Comparison of ENCODE assay signal across 30 cellular contexts in genomic region chr14:59225281-59225680, GRCh38. TPM values are rescaled to one million over a fixed set of nuclear protein-coding genes. Genes with fewer than 3 reads are reported as not detected.
DNase-seq lines count a peak whose midpoint lies in the region; ATAC-seq and TF ChIP-seq lines count a peak whose summit lies in the region.
"Had no signal": no experiment of that assay in that cellular context is flagged by ENCODE, and none has a peak within 500 bp of the region (broad histone marks: within the 10 kb centered on the region; RNA-seq: fewer than 3 reads in every experiment).

No MANE protein-coding gene starts in this region.

- peaks cover 7% of the 10 kb centered on the region for H3K4me1 Mint-ChIP-seq in T-helper 2 cell treated with Interferon-gamma antibody and Interleukin-4, amounts not matched to agents 5 μg/mL and 100 μg/mL, for 36 hours (ENCODE audit: low read depth)

- H3K36me3 ChIP-seq in left ventricle myocardium inferior (no peaks in the 10 kb centered on the region), suprapubic skin (no peaks in the 10 kb centered on the region)
- H3K36me3 ChIP-seq: HAP-1 had no signal

- no peak for TF ChIP-seq POLR2A in suprapubic skin (IDR thresholded peaks at IDR 0.05)

- H3K4me3 ChIP-seq in left ventricle myocardium inferior: no peak overlapping the region
- no peak overlapping the region for H3K4me3 ChIP-seq in epithelial cell of esophagus (ENCODE audit: low read length)
- H3K4me3 ChIP-seq in suprapubic skin: no peak overlapping the region
- H3K4me3 ChIP-seq: HAP-1 had no signal

- WGBS in suprapubic skin: 76% methylated on average over 2 of the region's 2 CpGs

- H3K27me3 Mint-ChIP-seq in T-helper 2 cell treated with Interferon-gamma antibody and Interleukin-4, amounts not matched to agents 5 μg/mL and 100 μg/mL, for 36 hours (ENCODE audit: low read depth): peaks cover 8% of the 10 kb centered on the region
- H3K27me3 Mint-ChIP-seq: B cell had no signal

- no peak overlapping the region for H3K4me3 Mint-ChIP-seq in T-helper 2 cell treated with Interferon-gamma antibody and Interleukin-4, amounts not matched to agents 5 μg/mL and 100 μg/mL, for 36 hours
- H3K4me3 Mint-ChIP-seq: B cell; CD8-positive, alpha-beta T cell; HFFc6 had no signal

- DNase-seq in DMS79 treated with DMSO at 0.1 percent for 48 hours (lab: John Stamatoyannopoulos, UW) (peak; percentile 20), DMS79 (lab: John Stamatoyannopoulos, UW) (no peak), left ventricle myocardium inferior (no peak), left cardiac atrium (no peak), epithelial cell of esophagus (ENCODE audit: low read depth) (peak; percentile 62), suprapubic skin (ENCODE audit: low spot score in 2 of 2) (no peak), DMS114 treated with DMSO at 0.1 percent for 48 hours (lab: John Stamatoyannopoulos, UW; ENCODE audit: unreplicated experiment) (no peak)
- no peak for DNase-seq in T-helper 2 cell treated with Interferon-gamma antibody and Interleukin-4, amounts not matched to agents 5 μg/mL and 100 μg/mL, for 36 hours (ENCODE audit: low spot score)
- DNase-seq: Caco-2; CD8-positive, alpha-beta T cell; DND-41; GOT3; HFFc6; IMR-90; KG1; MM.1S; NCI-H1417 treated with DMSO at 0.1 percent for 48 hours; NCI-H187 treated with DMSO at 0.1 percent for 48 hours; NCI-H2107; NCI-H226; NCI-H510A; NCI-H69; SIG-M5; SK-N-SH had no signal

- TF ChIP-seq CTCF in left ventricle myocardium inferior (IDR thresholded peaks at IDR 0.05; ENCODE audit: borderline replicate concordance): no peak
- no peak for TF ChIP-seq CTCF in epithelial cell of esophagus (IDR thresholded peaks at IDR 0.05; ENCODE audit: insufficient read depth, low read depth, low read length, missing control alignments)
- no peak for TF ChIP-seq CTCF in suprapubic skin (IDR thresholded peaks at IDR 0.05)

- H3K27ac Mint-ChIP-seq in T-helper 2 cell treated with Interferon-gamma antibody and Interleukin-4, amounts not matched to agents 5 μg/mL and 100 μg/mL, for 36 hours: no peak overlapping the region
- H3K27ac Mint-ChIP-seq: B cell; CD8-positive, alpha-beta T cell; HFFc6 had no signal

- H3K27me3 ChIP-seq in left ventricle myocardium inferior (ENCODE audit: low read depth): no peaks in the 10 kb centered on the region
- no peaks in the 10 kb centered on the region for H3K27me3 ChIP-seq in suprapubic skin

- no peak for ATAC-seq in left cardiac atrium
- ATAC-seq: CD8-positive, alpha-beta T cell; Panc1 had no signal

- H3K9me3 ChIP-seq in left ventricle myocardium inferior (replicated peaks): no peaks in the 10 kb centered on the region
- no peaks in the 10 kb centered on the region for H3K9me3 ChIP-seq in suprapubic skin
- H3K9me3 ChIP-seq: Caco-2, HAP-1, SK-N-SH had no signal

- no peaks in the 10 kb centered on the region for H3K9me3 Mint-ChIP-seq in T-helper 2 cell treated with Interferon-gamma antibody and Interleukin-4, amounts not matched to agents 5 μg/mL and 100 μg/mL, for 36 hours
- H3K9me3 Mint-ChIP-seq: CD8-positive, alpha-beta T cell; HFFc6 had no signal

- H3K27ac ChIP-seq in left ventricle myocardium inferior (replicated peaks) (peak overlapping the region; percentile 51), suprapubic skin (peak overlapping the region; percentile 6)
- H3K27ac ChIP-seq: 22Rv1, C4-2B, RWPE1 had no signal

- H3K36me3 Mint-ChIP-seq in T-helper 2 cell treated with Interferon-gamma antibody and Interleukin-4, amounts not matched to agents 5 μg/mL and 100 μg/mL, for 36 hours (ENCODE audit: low read depth): no peaks in the 10 kb centered on the region

- intact Hi-C loops in left ventricle myocardium inferior (cut with micrococcal nuclease) (no loop called here), left cardiac atrium (cut with DNase I) (no loop called here)

- no peak for TF ChIP-seq EP300 in suprapubic skin (IDR thresholded peaks at IDR 0.05)

- H3K4me1 ChIP-seq in left ventricle myocardium inferior (peaks cover 97% of the 10 kb centered on the region), suprapubic skin (peaks cover 45% of the 10 kb centered on the region)
- H3K4me1 ChIP-seq: Caco-2, HAP-1 had no signal

RNA-seq across cellular contexts. Expression of gene DAAM1, which starts 36.8 kb away (rescaled TPM):
- total RNA-seq in left ventricle myocardium inferior (84.8 TPM), left cardiac atrium (10 to 100 TPM; 87.2 to 97.1 TPM), suprapubic skin (100 to 1,000 TPM; 103 to 196 (median 171) TPM)

Comparison
In these comparisons a context has a peak if more than half of its experiments do, and no peak if none do; other contexts are left out.
1. DNase-seq: peak in DMS79 treated with DMSO at 0.1 percent for 48 hours (single experiment) and epithelial cell of esophagus (single experiment); none in DMS79 (single experiment), left ventricle myocardium inferior (single experiment), left cardiac atrium (single experiment), suprapubic skin (0 of 2), DMS114 treated with DMSO at 0.1 percent for 48 hours (single experiment) and T-helper 2 cell treated with Interferon-gamma antibody and Interleukin-4, amounts not matched to agents 5 μg/mL and 100 μg/mL, for 36 hours (single experiment).